1 cellular context compared by ENCODE assay signal in genomic region chr12:132451836-132452195, GRCh38.
TF ChIP-seq lines count a peak whose summit lies in the region.

No MANE protein-coding gene starts in this region.

TF ChIP-seq in WTC11, 78 proteins besides CTCF, POLR2A, EP300 and RAD21 (continued from another document):
- TF ChIP-seq, protein P1, sequence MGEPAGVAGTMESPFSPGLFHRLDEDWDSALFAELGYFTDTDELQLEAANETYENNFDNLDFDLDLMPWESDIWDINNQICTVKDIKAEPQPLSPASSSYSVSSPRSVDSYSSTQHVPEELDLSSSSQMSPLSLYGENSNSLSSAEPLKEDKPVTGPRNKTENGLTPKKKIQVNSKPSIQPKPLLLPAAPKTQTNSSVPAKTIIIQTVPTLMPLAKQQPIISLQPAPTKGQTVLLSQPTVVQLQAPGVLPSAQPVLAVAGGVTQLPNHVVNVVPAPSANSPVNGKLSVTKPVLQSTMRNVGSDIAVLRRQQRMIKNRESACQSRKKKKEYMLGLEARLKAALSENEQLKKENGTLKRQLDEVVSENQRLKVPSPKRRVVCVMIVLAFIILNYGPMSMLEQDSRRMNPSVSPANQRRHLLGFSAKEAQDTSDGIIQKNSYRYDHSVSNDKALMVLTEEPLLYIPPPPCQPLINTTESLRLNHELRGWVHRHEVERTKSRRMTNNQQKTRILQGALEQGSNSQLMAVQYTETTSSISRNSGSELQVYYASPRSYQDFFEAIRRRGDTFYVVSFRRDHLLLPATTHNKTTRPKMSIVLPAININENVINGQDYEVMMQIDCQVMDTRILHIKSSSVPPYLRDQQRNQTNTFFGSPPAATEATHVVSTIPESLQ (CRISPR knock-in tag; IDR thresholded peaks at IDR 0.05) = no peak
- TF ChIP-seq NR2C2 (CRISPR knock-in tag; IDR thresholded peaks at IDR 0.05) (no peak), IRF2 (CRISPR knock-in tag; IDR thresholded peaks at IDR 0.05; ENCODE audit: borderline replicate concordance, low read depth) (no peak), ZNF671 (CRISPR knock-in tag; IDR thresholded peaks at IDR 0.05) (no peak), GRHL2 (CRISPR knock-in tag; IDR thresholded peaks at IDR 0.05; ENCODE audit: insufficient replicate concordance, severe bottlenecking) (no peak), HMGXB4 (CRISPR knock-in tag; IDR thresholded peaks at IDR 0.05) (no peak), ATF2 (CRISPR knock-in tag; IDR thresholded peaks at IDR 0.05; ENCODE audit: borderline replicate concordance, low read depth) (no peak), CBFB (CRISPR knock-in tag; IDR thresholded peaks at IDR 0.05; ENCODE audit: low read depth) (no peak), CREM (CRISPR knock-in tag; IDR thresholded peaks at IDR 0.05) (no peak), TEAD4 (CRISPR knock-in tag; IDR thresholded peaks at IDR 0.05) (no peak), IRF1 (CRISPR knock-in tag; IDR thresholded peaks at IDR 0.05) (no peak)
- TF ChIP-seq, protein P2, sequence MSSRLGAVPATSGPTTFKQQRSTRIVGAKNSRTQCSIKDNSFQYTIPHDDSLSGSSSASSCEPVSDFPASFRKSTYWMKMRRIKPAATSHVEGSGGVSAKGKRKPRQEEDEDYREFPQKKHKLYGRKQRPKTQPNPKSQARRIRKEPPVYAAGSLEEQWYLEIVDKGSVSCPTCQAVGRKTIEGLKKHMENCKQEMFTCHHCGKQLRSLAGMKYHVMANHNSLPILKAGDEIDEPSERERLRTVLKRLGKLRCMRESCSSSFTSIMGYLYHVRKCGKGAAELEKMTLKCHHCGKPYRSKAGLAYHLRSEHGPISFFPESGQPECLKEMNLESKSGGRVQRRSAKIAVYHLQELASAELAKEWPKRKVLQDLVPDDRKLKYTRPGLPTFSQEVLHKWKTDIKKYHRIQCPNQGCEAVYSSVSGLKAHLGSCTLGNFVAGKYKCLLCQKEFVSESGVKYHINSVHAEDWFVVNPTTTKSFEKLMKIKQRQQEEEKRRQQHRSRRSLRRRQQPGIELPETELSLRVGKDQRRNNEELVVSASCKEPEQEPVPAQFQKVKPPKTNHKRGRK (CRISPR knock-in tag; IDR thresholded peaks at IDR 0.05; ENCODE audit: borderline replicate concordance) = no peak
- TF ChIP-seq, protein P3, sequence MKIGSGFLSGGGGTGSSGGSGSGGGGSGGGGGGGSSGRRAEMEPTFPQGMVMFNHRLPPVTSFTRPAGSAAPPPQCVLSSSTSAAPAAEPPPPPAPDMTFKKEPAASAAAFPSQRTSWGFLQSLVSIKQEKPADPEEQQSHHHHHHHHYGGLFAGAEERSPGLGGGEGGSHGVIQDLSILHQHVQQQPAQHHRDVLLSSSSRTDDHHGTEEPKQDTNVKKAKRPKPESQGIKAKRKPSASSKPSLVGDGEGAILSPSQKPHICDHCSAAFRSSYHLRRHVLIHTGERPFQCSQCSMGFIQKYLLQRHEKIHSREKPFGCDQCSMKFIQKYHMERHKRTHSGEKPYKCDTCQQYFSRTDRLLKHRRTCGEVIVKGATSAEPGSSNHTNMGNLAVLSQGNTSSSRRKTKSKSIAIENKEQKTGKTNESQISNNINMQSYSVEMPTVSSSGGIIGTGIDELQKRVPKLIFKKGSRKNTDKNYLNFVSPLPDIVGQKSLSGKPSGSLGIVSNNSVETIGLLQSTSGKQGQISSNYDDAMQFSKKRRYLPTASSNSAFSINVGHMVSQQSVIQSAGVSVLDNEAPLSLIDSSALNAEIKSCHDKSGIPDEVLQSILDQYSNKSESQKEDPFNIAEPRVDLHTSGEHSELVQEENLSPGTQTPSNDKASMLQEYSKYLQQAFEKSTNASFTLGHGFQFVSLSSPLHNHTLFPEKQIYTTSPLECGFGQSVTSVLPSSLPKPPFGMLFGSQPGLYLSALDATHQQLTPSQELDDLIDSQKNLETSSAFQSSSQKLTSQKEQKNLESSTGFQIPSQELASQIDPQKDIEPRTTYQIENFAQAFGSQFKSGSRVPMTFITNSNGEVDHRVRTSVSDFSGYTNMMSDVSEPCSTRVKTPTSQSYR (CRISPR knock-in tag; IDR thresholded peaks at IDR 0.05) = no peak
- TF ChIP-seq, protein P4, sequence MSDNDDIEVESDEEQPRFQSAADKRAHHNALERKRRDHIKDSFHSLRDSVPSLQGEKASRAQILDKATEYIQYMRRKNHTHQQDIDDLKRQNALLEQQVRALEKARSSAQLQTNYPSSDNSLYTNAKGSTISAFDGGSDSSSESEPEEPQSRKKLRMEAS (CRISPR knock-in tag; IDR thresholded peaks at IDR 0.05) = no peak
